ENCODE assay signal across 1 cellular context in genomic region chr19:55146648-55147218, GRCh38.
A peak's percentile ranks its signal among the peaks of the same experiment; 100 is the strongest.
TF ChIP-seq lines count a peak whose summit lies in the region.

No MANE protein-coding gene starts in this region.

TF ChIP-seq in K562, 482 proteins besides CTCF, POLR2A, EP300 and RAD21 (continued from another document):
- TF ChIP-seq BRF2 (IDR thresholded peaks at IDR 0.05; ENCODE audit: borderline replicate concordance, insufficient read depth, insufficient read length) = no peak
- no peak for TF ChIP-seq RBM34 (IDR thresholded peaks at IDR 0.05; ENCODE audit: borderline replicate concordance, insufficient read depth, low read length)
- TF ChIP-seq DNMT1 (IDR thresholded peaks at IDR 0.05) = no peak
- no peak for TF ChIP-seq RHOXF2B (CRISPR knock-in tag; conservative IDR thresholded peaks at IDR 0.05)
- TF ChIP-seq MTA1 (IDR thresholded peaks at IDR 0.05; ENCODE audit: borderline replicate concordance) = no peak
- TF ChIP-seq ZBTB8A (IDR thresholded peaks at IDR 0.05; ENCODE audit: partially characterized antibody) = no peak
- no peak for TF ChIP-seq TAF7 (tag; IDR thresholded peaks at IDR 0.05)
- TF ChIP-seq SMARCA5 (IDR thresholded peaks at IDR 0.05) = no peak
- no peak; the same call in 1 of the 2 replicates for TF ChIP-seq EGR1 (conservative IDR thresholded peaks at IDR 0.05)
- TF ChIP-seq CREM (IDR thresholded peaks at IDR 0.05; ENCODE audit: low read depth) = 0 out of 2 replicates have a peak, but pooled peaks have one; percentile 19
- TF ChIP-seq TEAD2 (tag; IDR thresholded peaks at IDR 0.05) = no peak
- peak; percentile 38 for TF ChIP-seq SAP30 (IDR thresholded peaks at IDR 0.05; ENCODE audit: borderline replicate concordance, insufficient read depth, low read depth, low read length, poor library complexity, severe bottlenecking)
- no peak for TF ChIP-seq DIDO1 (tag; IDR thresholded peaks at IDR 0.05; ENCODE audit: low read depth)
- no peak for TF ChIP-seq E2F5 (CRISPR knock-in tag; IDR thresholded peaks at IDR 0.05)
- TF ChIP-seq TCFL5 (CRISPR knock-in tag; conservative IDR thresholded peaks at IDR 0.05) = no peak
- TF ChIP-seq E4F1 (CRISPR knock-in tag; IDR thresholded peaks at IDR 0.05; ENCODE audit: borderline replicate concordance) = no peak
- peak; percentile 56; the same call in 1 of the 2 replicates for TF ChIP-seq TFAP4 (CRISPR knock-in tag; IDR thresholded peaks at IDR 0.05; ENCODE audit: borderline replicate concordance)
- TF ChIP-seq TGIF2 (CRISPR knock-in tag; IDR thresholded peaks at IDR 0.05) = no peak
- peak; percentile 52 for TF ChIP-seq ATF7 (IDR thresholded peaks at IDR 0.05)
- TF ChIP-seq NFE2 (IDR thresholded peaks at IDR 0.05; ENCODE audit: low read depth) = no peak
- no peak for TF ChIP-seq NEUROD1 (IDR thresholded peaks at IDR 0.05; ENCODE audit: borderline replicate concordance, low read depth, low read length, partially characterized antibody)
- no peak for TF ChIP-seq PHTF2 (CRISPR knock-in tag; IDR thresholded peaks at IDR 0.05)
- TF ChIP-seq ETS1 (conservative IDR thresholded peaks at IDR 0.05; ENCODE audit: control insufficient read depth, low read depth, low read length) = no peak
- no peak for TF ChIP-seq ATF6 (CRISPR knock-in tag; IDR thresholded peaks at IDR 0.05)
- TF ChIP-seq ZNF518B (CRISPR knock-in tag; IDR thresholded peaks at IDR 0.05) = no peak
- no peak for TF ChIP-seq GTF2A2 (tag; IDR thresholded peaks at IDR 0.05)
- TF ChIP-seq MAZ (CRISPR knock-in tag; conservative IDR thresholded peaks at IDR 0.05 in 1 of 2, IDR thresholded peaks at IDR 0.05 in 1 of 2) = peak; percentile 69 to 95
